Comparison of ENCODE assay signal across 8 cellular contexts in genomic region chr7:100890640-100891521, GRCh38. TPM values are rescaled to one million over a fixed set of nuclear protein-coding genes. Genes with fewer than 3 reads are reported as not detected.
DNase-seq lines count a peak whose midpoint lies in the region; ATAC-seq and TF ChIP-seq lines count a peak whose summit lies in the region.

No MANE protein-coding gene starts in this region.

- TF ChIP-seq CTCF in natural killer cell (IDR thresholded peaks at IDR 0.05), result no peak

- peaks cover 18 to 30% of the 10 kb centered on the region in 2 donors for H3K27me3 Mint-ChIP-seq in natural killer cell (ENCODE audit: low read depth in 2 of 2)

- H3K27ac Mint-ChIP-seq in natural killer cell, result peak overlapping the region in 1 of 2 donors; percentile 82

- ATAC-seq in natural killer cell, result no peak
- ATAC-seq in GM19452 (IDR thresholded peaks at IDR 0.05; ENCODE audit: unreplicated experiment), result no peak
- ATAC-seq in GM21825 (IDR thresholded peaks at IDR 0.05; ENCODE audit: unreplicated experiment), result no peak

- H3K4me3 ChIP-seq in BLaER1 treated with 17β-estradiol and CSF1 and Interleukin-3, amounts not matched to agents 10 nM and 100 nM, result peak overlapping the region; percentile 55 to 93 (median 74); a peak in 18 of 20 replicates
- H3K4me3 ChIP-seq in MG63 (peak overlapping the region; percentile 67), duodenal mucosa (ENCODE audit: low read depth in 1 of 2, low read length in 2 of 2) (peak overlapping the region; percentile 63 to 77)

- intact Hi-C loops in natural killer cell (cut with micrococcal nuclease), result no loop called here

- H3K36me3 Mint-ChIP-seq in natural killer cell, result no peaks in the 10 kb centered on the region

- no peaks in the 10 kb centered on the region for H3K9me3 Mint-ChIP-seq in natural killer cell

- peaks cover 15 to 54% (median 34%) of the 10 kb centered on the region in 11 experiments; a peak in 20 of 22 replicates for H4K20me1 ChIP-seq in BLaER1 treated with 17β-estradiol and CSF1 and Interleukin-3, amounts not matched to agents 10 nM and 100 nM

- H3K36me3 ChIP-seq in BLaER1 treated with 17β-estradiol and CSF1 and Interleukin-3, amounts not matched to agents 10 nM and 100 nM, result peaks cover 26 to 34% (median 31%) of the 10 kb centered on the region in 11 experiments
- H3K36me3 ChIP-seq in MG63 (peaks cover 30% of the 10 kb centered on the region), duodenal mucosa (ENCODE audit: control insufficient read depth in 1 of 2, insufficient read depth in 2 of 2, low read length in 2 of 2) (peaks cover 16 to 24% of the 10 kb centered on the region in 2 donors)

- DNase-seq in MG63 (no peak), natural killer cell (no peak), CD1c-positive myeloid dendritic cell (ENCODE audit: extremely low spot score) (no peak)
- no peak for DNase-seq in effector CD4-positive, alpha-beta T cell

- peak overlapping the region in 10 of 11 experiments; percentile 56 to 75 (median 62); a peak in 16 of 22 replicates for H3K9ac ChIP-seq in BLaER1 treated with 17β-estradiol and CSF1 and Interleukin-3, amounts not matched to agents 10 nM and 100 nM
- peak overlapping the region in 1 of 2 donors; percentile 56 for H3K9ac ChIP-seq in duodenal mucosa (ENCODE audit: low read depth in 1 of 2, low read length in 2 of 2)

- H3K4me2 ChIP-seq in BLaER1 treated with 17β-estradiol and CSF1 and Interleukin-3, amounts not matched to agents 10 nM and 100 nM, result peak overlapping the region; percentile 82 to 100 (median 91)

- H3K4me1 ChIP-seq in BLaER1 treated with 17β-estradiol and CSF1 and Interleukin-3, amounts not matched to agents 10 nM and 100 nM, result peaks cover 57 to 74% (median 69%) of the 10 kb centered on the region in 10 experiments
- peaks cover 26 to 44% of the 10 kb centered on the region in 2 donors for H3K4me1 ChIP-seq in duodenal mucosa (ENCODE audit: control insufficient read depth in 1 of 2, insufficient read depth in 2 of 2, low read length in 2 of 2)

- H3K4me3 Mint-ChIP-seq in natural killer cell, result peak overlapping the region; percentile 89

- peaks cover 54 to 58% (median 57%) of the 10 kb centered on the region in 11 experiments for H3K27me3 ChIP-seq in BLaER1 treated with 17β-estradiol and CSF1 and Interleukin-3, amounts not matched to agents 10 nM and 100 nM
- H3K27me3 ChIP-seq in MG63 (peaks cover 7% of the 10 kb centered on the region), duodenal mucosa (ENCODE audit: control insufficient read depth in 1 of 2, insufficient read depth in 2 of 2, low read length in 2 of 2) (peaks cover under 1 to 4% of the 10 kb centered on the region in 2 donors)

- H3K27ac ChIP-seq in BLaER1 treated with 17β-estradiol and CSF1 and Interleukin-3, amounts not matched to agents 10 nM and 100 nM, result peak overlapping the region in 6 of 11 experiments; percentile 11 to 61 (median 50); a peak in 8 of 22 replicates
- H3K27ac ChIP-seq in duodenal mucosa (ENCODE audit: low read depth, low read length), result peak overlapping the region; percentile 82

- peaks cover 12 to 44% of the 10 kb centered on the region in 2 donors for H3K4me1 Mint-ChIP-seq in natural killer cell

- H3K9me3 ChIP-seq in BLaER1 treated with 17β-estradiol and CSF1 and Interleukin-3, amounts not matched to agents 10 nM and 100 nM (replicated peaks in 1 of 11), result no peaks in the 10 kb centered on the region
- H3K9me3 ChIP-seq in MG63 (no peaks in the 10 kb centered on the region), duodenal mucosa (ENCODE audit: control insufficient read depth in 1 of 2, low read length in 2 of 2) (no peaks in the 10 kb centered on the region)

RNA-seq across cellular contexts. Expression of gene UFSP1, which starts 1.4 kb away (rescaled TPM):
- total RNA-seq in MG63 (2014; rRNA removed; shearing (Covaris generic); ENCODE audit: low replicate concordance), result 5.4 and 6.8 TPM in 2 replicates
- total RNA-seq in natural killer cell, result 1 to 10 TPM; 1.0 to 1.9 (median 1.3) TPM

RNA-seq across cellular contexts. Expression of gene ACHE, which starts 4.8 kb away (rescaled TPM):
- not detected in 2 replicates for total RNA-seq in MG63 (2014; rRNA removed; shearing (Covaris generic); ENCODE audit: low replicate concordance)
- total RNA-seq in natural killer cell, result under 1 TPM; 0.18 to 0.84 (median 0.47) TPM

RNA-seq across cellular contexts. Expression of gene SRRT, which starts 16.0 kb away (rescaled TPM):
- total RNA-seq in MG63 (2014; rRNA removed; shearing (Covaris generic); ENCODE audit: low replicate concordance), result 60.3 and 102 TPM in 2 replicates
- 100 to 1,000 TPM; 281 to 307 (median 288) TPM for total RNA-seq in natural killer cell

RNA-seq across cellular contexts. Expression of gene TRIP6, which starts 23.7 kb away (rescaled TPM):
- total RNA-seq in MG63 (2014; rRNA removed; shearing (Covaris generic); ENCODE audit: low replicate concordance), result 147 and 173 TPM in 2 replicates
- 1 to 10 TPM; 1.1 to 3.5 (median 1.5) TPM for total RNA-seq in natural killer cell

RNA-seq across cellular contexts. Expression of gene SLC12A9, which starts 38.4 kb away (rescaled TPM):
- 12.0 and 13.6 TPM in 2 replicates for total RNA-seq in MG63 (2014; rRNA removed; shearing (Covaris generic); ENCODE audit: low replicate concordance)
- 10 to 100 TPM; 35.0 to 44.2 (median 38.1) TPM for total RNA-seq in natural killer cell
